Comparison of ENCODE assay signal across 26 cellular contexts in genomic region chr2:203840816-203841215, GRCh38. TPM values are rescaled to one million over a fixed set of nuclear protein-coding genes. Genes with fewer than 3 reads are reported as not detected.
"Had no signal": no experiment of that assay in that cellular context is flagged by ENCODE, and none has a peak within 500 bp of the region (broad histone marks: within the 10 kb centered on the region; RNA-seq: fewer than 3 reads in every experiment).

No MANE protein-coding gene starts in this region.

- H3K27me3 Mint-ChIP-seq: activated CD4-positive, alpha-beta T cell treated with anti-CD3 and anti-CD28 coated beads, Interleukin-2, amount 10 ng/mL, durations not matched to agents 7 days and 5 days had no signal

- H3K4me1 ChIP-seq: esophagus muscularis mucosa, left ventricle myocardium inferior, testis, uterus had no signal

- H3K4me3 Mint-ChIP-seq: activated CD4-positive, alpha-beta T cell treated with anti-CD3 and anti-CD28 coated beads, Interleukin-2, amount 10 ng/mL, durations not matched to agents 7 days and 5 days; activated naive CD4-positive, alpha-beta T cell treated with anti-CD3 and anti-CD28 coated beads, Interleukin-2, amount 10 ng/mL, durations not matched to agents 7 days and 5 days; immature natural killer cell; mesothelial cell of epicardium; nephron; stimulated activated memory B cell treated with anti-CD40 and anti-IgM and Interleukin-4, amounts not matched to agents 10 μg/mL and 1 μg/mL and 100 μg/mL, for 72 hours had no signal

- H3K27me3 ChIP-seq: esophagus muscularis mucosa, hepatocyte, testis, uterus had no signal

- H2AFZ ChIP-seq: hepatocyte had no signal

- H3K27ac ChIP-seq: coronary artery, esophagus muscularis mucosa, hepatocyte, left ventricle myocardium inferior, testis, uterus had no signal

- H3K4me3 ChIP-seq: coronary artery, esophagus muscularis mucosa, hepatocyte, left ventricle myocardium inferior, testis, uterus had no signal

- H3K4me2 ChIP-seq: hepatocyte had no signal

- H3K9me3 Mint-ChIP-seq: activated CD4-positive, alpha-beta T cell treated with anti-CD3 and anti-CD28 coated beads, Interleukin-2, amount 10 ng/mL, durations not matched to agents 7 days and 5 days; activated naive CD4-positive, alpha-beta T cell treated with anti-CD3 and anti-CD28 coated beads, Interleukin-2, amount 10 ng/mL, durations not matched to agents 7 days and 5 days; immature natural killer cell; mesothelial cell of epicardium; nephron; stimulated activated memory B cell treated with anti-CD40 and anti-IgM and Interleukin-4, amounts not matched to agents 10 μg/mL and 1 μg/mL and 100 μg/mL, for 72 hours had no signal

- H3K79me2 ChIP-seq: hepatocyte had no signal

- H3K4me1 Mint-ChIP-seq: mesothelial cell of epicardium; nephron; stimulated activated memory B cell treated with anti-CD40 and anti-IgM and Interleukin-4, amounts not matched to agents 10 μg/mL and 1 μg/mL and 100 μg/mL, for 72 hours had no signal

- ATAC-seq: activated CD4-positive, CD25-positive, alpha-beta regulatory T cell treated with anti-CD3 and anti-CD28 coated beads, Interleukin-2, amount 50 U/mL, for 24 hours; sciatic nerve; stimulated activated memory B cell treated with anti-CD40 and anti-IgM and Interleukin-4, amounts not matched to agents 10 μg/mL and 1 μg/mL and 100 μg/mL, for 72 hours had no signal

- H3K27ac Mint-ChIP-seq: activated CD4-positive, alpha-beta T cell treated with anti-CD3 and anti-CD28 coated beads, Interleukin-2, amount 10 ng/mL, durations not matched to agents 7 days and 5 days; activated naive CD4-positive, alpha-beta T cell treated with anti-CD3 and anti-CD28 coated beads, Interleukin-2, amount 10 ng/mL, durations not matched to agents 7 days and 5 days; immature natural killer cell; mesothelial cell of epicardium; nephron; stimulated activated memory B cell treated with anti-CD40 and anti-IgM and Interleukin-4, amounts not matched to agents 10 μg/mL and 1 μg/mL and 100 μg/mL, for 72 hours had no signal

- H3K36me3 Mint-ChIP-seq: activated naive CD4-positive, alpha-beta T cell treated with anti-CD3 and anti-CD28 coated beads, Interleukin-2, amount 10 ng/mL, durations not matched to agents 7 days and 5 days; immature natural killer cell; mesothelial cell of epicardium; stimulated activated memory B cell treated with anti-CD40 and anti-IgM and Interleukin-4, amounts not matched to agents 10 μg/mL and 1 μg/mL and 100 μg/mL, for 72 hours had no signal

- H3K36me3 ChIP-seq: esophagus muscularis mucosa, left ventricle myocardium inferior, uterus had no signal

- DNase-seq: activated CD4-positive, alpha-beta T cell treated with anti-CD3 and anti-CD28 coated beads, Interleukin-2, amount 10 ng/mL, durations not matched to agents 7 days and 5 days; activated effector memory CD4-positive, alpha-beta T cell treated with anti-CD3 and anti-CD28 coated beads, Interleukin-2, amount 50 U/mL, for 16 hours; activated naive CD4-positive, alpha-beta T cell treated with anti-CD3 and anti-CD28 coated beads, Interleukin-2, amount 10 ng/mL, durations not matched to agents 7 days and 5 days; activated T-cell treated with anti-CD3 and anti-CD28 coated beads, Interleukin-2, amount 50 U/mL, for 48 hours; amygdala; glutamatergic neuron; immature natural killer cell; left ventricle myocardium inferior; occipital lobe; small intestine; stimulated activated CD4-positive, alpha-beta T cell treated with anti-CD3 and anti-CD28 coated beads, Interleukin-2, amount 100 ng/mL, for 24 hours; T-helper 9 cell; testis; trophoblast cell; uterus had no signal

RNA-seq across cellular contexts. Expression of gene CTLA4, which starts 26.8 kb away (rescaled TPM):
- total RNA-seq: bronchial epithelial cell, frontal cortex, hepatocyte, kidney epithelial cell, mesothelial cell of epicardium, occipital lobe had no signal
- polyA plus RNA-seq: hepatocyte had no signal
